17 cellular contexts compared by ENCODE assay signal in genomic region chr1:229217716-229218115, GRCh38. TPM values are rescaled to one million over a fixed set of nuclear protein-coding genes. Genes with fewer than 3 reads are reported as not detected.
DNase-seq lines count a peak whose midpoint lies in the region; ATAC-seq, FAIRE-seq and TF ChIP-seq lines count a peak whose summit lies in the region.
"Had no signal": no experiment of that assay in that cellular context is flagged by ENCODE, and none has a peak within 500 bp of the region (broad histone marks: within the 10 kb centered on the region; RNA-seq: fewer than 3 reads in every experiment).

No MANE protein-coding gene starts in this region.

- no peak for TF ChIP-seq RAD21 in SK-N-SH (IDR thresholded peaks at IDR 0.05; ENCODE audit: low read length)
- no peak for TF ChIP-seq RAD21 in K562 (CRISPR knock-in tag; conservative IDR thresholded peaks at IDR 0.05 in 1 of 2, IDR thresholded peaks at IDR 0.05 in 1 of 2)

- no peak overlapping the region for H3K27ac ChIP-seq in SK-N-SH (ENCODE audit: low read depth in 2 of 2, low read length in 1 of 2)
- no peak overlapping the region for H3K27ac ChIP-seq in K562 (ENCODE audit: extremely low read depth, low read depth, low read length)
- no peak overlapping the region for H3K27ac ChIP-seq in trophoblast cell (ENCODE audit: low read depth, low read length)
- H3K27ac ChIP-seq: SJCRH30, transverse colon, VCaP had no signal

- POLR2A ChIA-PET in SK-N-SH (lab: Yijun Ruan, JAX) (no interaction called here), K562 (lab: Yijun Ruan, JAX) (no interaction called here)

- CTCF ChIA-PET in SK-N-SH (lab: Yijun Ruan, JAX) (interaction anchor here (1.4 kb wide), 1 partner anchor 10 kb away, joined by 6 read pairs; no protein-coding TSS in a partner anchor), K562 (lab: Yijun Ruan, JAX; ENCODE audit: low intra/inter-chr PET ratio) (no interaction called here)

- H3K4me2 ChIP-seq in SK-N-SH (no peak overlapping the region), Loucy (ENCODE audit: low read depth, low read length, poor library complexity, severe bottlenecking) (no peak overlapping the region), K562 (ENCODE audit: insufficient read depth, low read length) (no peak overlapping the region), trophoblast cell (ENCODE audit: low read length) (no peak overlapping the region)

- H2BK12ac ChIP-seq in trophoblast cell (ENCODE audit: low read length), result peak overlapping the region; percentile 23

- DNase-seq in SK-N-SH, result no peak
- DNase-seq in K562 (ENCODE audit: extremely low read depth in 1 of 4, low spot score in 3 of 4), result peak in 1 of 4 experiments; percentile 37
- peak; percentile 77 for DNase-seq in trophoblast cell
- DNase-seq in hippocampal formation (lab: John Stamatoyannopoulos, UW), result no peak
- no peak for DNase-seq in NCI-H2196 treated with DMSO at 0.1 percent for 48 hours (lab: John Stamatoyannopoulos, UW; ENCODE audit: unreplicated experiment)
- no peak for DNase-seq in G401 (ENCODE audit: low spot score)
- DNase-seq: dermis blood vessel endothelial cell; HCEC 1CT; Kasumi-1; left ventricle myocardium superior; NCI-H2029 treated with DMSO at 0.1 percent for 48 hours; SJCRH30; stimulated activated CD4-positive, alpha-beta T cell treated with anti-CD3 and anti-CD28 coated beads, Interleukin-2, amount 100 ng/mL, for 48 hours; transverse colon had no signal

- H3F3A ChIP-seq in SK-N-SH (replicated peaks; ENCODE audit: insufficient read depth), result no peaks in the 10 kb centered on the region
- H3F3A ChIP-seq in Loucy (ENCODE audit: low read depth), result no peaks in the 10 kb centered on the region

- H3K18ac ChIP-seq in trophoblast cell (ENCODE audit: low read length), result peak overlapping the region; percentile 15

- H4K20me1 ChIP-seq in SK-N-SH (ENCODE audit: insufficient read depth) (no peaks in the 10 kb centered on the region), Loucy (ENCODE audit: insufficient read depth, low read length, poor library complexity, severe bottlenecking) (no peaks in the 10 kb centered on the region), K562 (replicated peaks; ENCODE audit: control insufficient read depth, insufficient read depth, low read length) (0 out of 2 replicates have a peak, but pooled peaks cover 3% of the 10 kb centered on the region)

- H2AK5ac ChIP-seq in trophoblast cell (ENCODE audit: low read length), result peak overlapping the region; percentile 34

- no peak overlapping the region for H3K4me3 ChIP-seq in SK-N-SH (ENCODE audit: low read depth in 2 of 2, low read length in 1 of 2)
- H3K4me3 ChIP-seq in Loucy (ENCODE audit: low read length, poor library complexity, severe bottlenecking), result no peak overlapping the region
- no peak overlapping the region for H3K4me3 ChIP-seq in K562
- no peak overlapping the region for H3K4me3 ChIP-seq in trophoblast cell (ENCODE audit: low read depth, low read length)
- H3K4me3 ChIP-seq: SJCRH30, transverse colon had no signal

- H3K9me1 ChIP-seq in K562 (ENCODE audit: control insufficient read depth, insufficient read depth, low read length), result peaks cover 3% of the 10 kb centered on the region

- no peaks in the 10 kb centered on the region for H3K27me3 ChIP-seq in SK-N-SH (ENCODE audit: insufficient read depth)
- H3K27me3 ChIP-seq in Loucy (ENCODE audit: insufficient read depth, low read length, poor library complexity, severe bottlenecking), result no peaks in the 10 kb centered on the region
- H3K27me3 ChIP-seq in K562 (ENCODE audit: control insufficient read depth in 2 of 2, insufficient read depth in 2 of 2, low read length in 2 of 2), result peaks cover 4 to 12% of the 10 kb centered on the region in 2 experiments
- no peaks in the 10 kb centered on the region for H3K27me3 ChIP-seq in trophoblast cell (ENCODE audit: insufficient read depth, low read length)
- H3K27me3 ChIP-seq: transverse colon had no signal

- H3K36me3 ChIP-seq in SK-N-SH (replicated peaks in 1 of 2; ENCODE audit: control insufficient read depth in 1 of 2, insufficient read depth in 2 of 2, low read length in 1 of 2) (no peaks in the 10 kb centered on the region), Loucy (ENCODE audit: insufficient read depth, low read length) (no peaks in the 10 kb centered on the region), K562 (ENCODE audit: control insufficient read depth, insufficient read depth, low read length) (no peaks in the 10 kb centered on the region), trophoblast cell (ENCODE audit: control insufficient read depth in 1 of 2, insufficient read depth in 2 of 2, low read length in 2 of 2) (no peaks in the 10 kb centered on the region)
- H3K36me3 ChIP-seq: SJCRH30, transverse colon had no signal

- BruUV-seq in K562 (replicated peaks; lab: Mats Ljungman, UMichigan), result no TSS peak

- H3K79me1 ChIP-seq in trophoblast cell (ENCODE audit: low read length), result peaks cover 5% of the 10 kb centered on the region

- no peak overlapping the region for H3K23ac ChIP-seq in trophoblast cell (ENCODE audit: low read length)

- H3K9ac ChIP-seq in SK-N-SH (no peak overlapping the region), Loucy (ENCODE audit: low read depth, low read length, poor library complexity, severe bottlenecking) (no peak overlapping the region), K562 (ENCODE audit: insufficient read depth in 1 of 2, low read depth in 2 of 2, low read length in 2 of 2) (no peak overlapping the region), trophoblast cell (ENCODE audit: low read length) (no peak overlapping the region)

- no peaks in the 10 kb centered on the region for H3K9me2 ChIP-seq in SK-N-SH
- no peaks in the 10 kb centered on the region; the same call in 1 of the 2 replicates for H3K9me2 ChIP-seq in Loucy (replicated peaks; ENCODE audit: low read depth, low read length)

- TF ChIP-seq POLR2A in K562 (conservative IDR thresholded peaks at IDR 0.05), result no peak

- no peak for TF ChIP-seq EP300 in SK-N-SH (IDR thresholded peaks at IDR 0.05; ENCODE audit: borderline replicate concordance in 1 of 2, low read depth in 1 of 2, low read length in 1 of 2)
- TF ChIP-seq EP300 in K562 (IDR thresholded peaks at IDR 0.05; ENCODE audit: low read length), result no peak

- H2BK5ac ChIP-seq in trophoblast cell (ENCODE audit: low read depth, low read length, poor library complexity), result no peak overlapping the region

- TF ChIP-seq CTCF in SK-N-SH (IDR thresholded peaks at IDR 0.05) (no peak; the same call in 1 of the 2 replicates), Loucy (conservative IDR thresholded peaks at IDR 0.05; ENCODE audit: low read length) (peak; percentile 16; the same call in 1 of the 2 replicates), K562 (IDR thresholded peaks at IDR 0.05 in 2 of 3, conservative IDR thresholded peaks at IDR 0.05 in 1 of 3; ENCODE audit: insufficient read depth in 2 of 3, low read depth in 1 of 3, low read length in 3 of 3) (peak; percentile 33 to 44 (median 42); a peak in 5 of 6 replicates)

- H4K8ac ChIP-seq in trophoblast cell (ENCODE audit: low read depth, low read length), result peak overlapping the region; percentile 11

- H3K9me3 ChIP-seq in SK-N-SH (no peaks in the 10 kb centered on the region), Loucy (ENCODE audit: insufficient read depth, low read depth, low read length) (no peaks in the 10 kb centered on the region), K562 (replicated peaks; ENCODE audit: control insufficient read depth, insufficient read depth, low read depth, low read length) (no peaks in the 10 kb centered on the region), trophoblast cell (ENCODE audit: insufficient read depth, low read depth, low read length) (no peaks in the 10 kb centered on the region)
- H3K9me3 ChIP-seq: SJCRH30, transverse colon had no signal

- peak overlapping the region; percentile 7 for H3K14ac ChIP-seq in trophoblast cell (ENCODE audit: low read length)

- ATAC-seq in SK-N-SH treated with all-trans-retinoic acid at 6 μM for 48 hours (peak; percentile 58), K562 (peak; percentile 93)
- ATAC-seq: left ventricle myocardium superior had no signal

- H3K4ac ChIP-seq in trophoblast cell (ENCODE audit: low read depth, low read length), result no peak overlapping the region

- H4K91ac ChIP-seq in trophoblast cell (ENCODE audit: low read depth, low read length), result peak overlapping the region; percentile 29

- FAIRE-seq in K562 (lab: Jason Lieb, UNC), result peak; percentile 77

- H2AFZ ChIP-seq in SK-N-SH (ENCODE audit: low read depth), result no peak overlapping the region
- no peak overlapping the region for H2AFZ ChIP-seq in Loucy (ENCODE audit: low read length)
- no peak overlapping the region for H2AFZ ChIP-seq in K562 (ENCODE audit: low read depth, low read length)
- no peak overlapping the region for H2AFZ ChIP-seq in trophoblast cell (ENCODE audit: insufficient read depth, low read length, poor library complexity)

- in situ Hi-C loops in K562 (cut with MboI), result no loop called here
- in situ Hi-C loops in G401 (cut with HindIII; ENCODE audit: low sequenced_read_pairs), result no loop called here

- no peak overlapping the region for H2BK120ac ChIP-seq in trophoblast cell (ENCODE audit: insufficient read depth, low read length, poor library complexity)

- H3K79me2 ChIP-seq in SK-N-SH (ENCODE audit: insufficient read depth) (no peaks in the 10 kb centered on the region), Loucy (ENCODE audit: insufficient read depth, low read length) (no peaks in the 10 kb centered on the region), K562 (ENCODE audit: control insufficient read depth, insufficient read depth, low read length) (no peaks in the 10 kb centered on the region), trophoblast cell (ENCODE audit: control insufficient read depth, insufficient read depth, low read length, poor library complexity) (no peaks in the 10 kb centered on the region)

- H4K12ac ChIP-seq in trophoblast cell (ENCODE audit: low read depth, low read length), result no peak overlapping the region

- H3K4me1 ChIP-seq in SK-N-SH (ENCODE audit: control insufficient read depth in 1 of 2, insufficient read depth in 2 of 2, low read depth in 1 of 2, low read length in 1 of 2), result peaks cover 0 to 2% of the 10 kb centered on the region in 2 experiments; a peak in 1 of 4 replicates
- no peaks in the 10 kb centered on the region for H3K4me1 ChIP-seq in Loucy (ENCODE audit: insufficient read depth, low read length, poor library complexity, severe bottlenecking)
- H3K4me1 ChIP-seq in K562 (replicated peaks in 1 of 2; ENCODE audit: control insufficient read depth in 2 of 2, insufficient read depth in 2 of 2, low read length in 2 of 2), result no peaks in the 10 kb centered on the region
- peaks cover 5 to 11% of the 10 kb centered on the region in 2 experiments for H3K4me1 ChIP-seq in trophoblast cell (ENCODE audit: control insufficient read depth in 1 of 2, insufficient read depth in 2 of 2, low read length in 2 of 2)

- 54% methylated on average over 8 of the region's 8 CpGs for WGBS in SK-N-SH (ENCODE audit: low lambda C conversion rate)
- WGBS in K562 (ENCODE audit: insufficient coverage, low coverage, missing lambda C conversion rate), result 0% methylated on average over 8 of the region's 8 CpGs
- no CpG with 5 or more reads among the region's 8 CpGs for WGBS in trophoblast cell (ENCODE audit: extremely low coverage, insufficient coverage, insufficient read length)

- intact Hi-C loops in K562 (cut with micrococcal nuclease), result no loop called here

RNA-seq across cellular contexts. Expression of gene RAB4A, which starts 53.2 kb away (rescaled TPM):
- polyA plus RNA-seq in SK-N-SH (2012; rRNA removed), result 25.5 and 28.1 TPM in 2 replicates
- 40.5 and 50.1 TPM in 2 replicates for polyA plus RNA-seq in SK-N-SH (2012; cell fraction: cytosol; rRNA removed)
- polyA plus RNA-seq in SK-N-SH (2012; cell fraction: nucleus; rRNA removed), result 12.4 and 13.2 TPM in 2 replicates
- 13.9 and 34.5 TPM in 2 replicates for total RNA-seq in K562 (2011; cell fraction: chromatin; rRNA removed; ENCODE audit: low replicate concordance)
- 7.4 and 7.8 TPM in 2 replicates for total RNA-seq in K562 (2011; cell fraction: nucleolus; rRNA removed)
- total RNA-seq in K562 (2011; cell fraction: nucleoplasm; rRNA removed), result 17.1 and 34.4 TPM in 2 replicates
- total RNA-seq in K562 (2014; rRNA removed), result 33.4 and 58.5 TPM in 2 replicates
- 23.9 and 28.3 TPM in 2 replicates for total RNA-seq in K562 (2014; rRNA removed; fragmentation: Illumina TruSeq; extraction: Trizol)
- total RNA-seq in K562 (2015; rRNA removed; fragmentation: Illumina TruSeq; extraction: Trizol), result 21.9 and 23.2 TPM in 2 replicates
- total RNA-seq in K562 (2021), result 61.0 and 68.3 TPM in 2 replicates
- polyA plus RNA-seq in K562 (2011; rRNA removed), result 33.8 and 35.1 TPM in 2 replicates
- 11.7 and 19.5 TPM in 2 replicates for polyA plus RNA-seq in K562 (2011; cell fraction: cytosol; rRNA removed)
- polyA plus RNA-seq in K562 (2011; cell fraction: nucleus; rRNA removed), result 13.1 and 14.0 TPM in 2 replicates
- polyA plus RNA-seq in K562 (2012), result 29.8 and 40.1 TPM in 2 replicates
- 20.9 and 26.7 TPM in 2 replicates for polyA plus RNA-seq in K562 (2014; fragmentation: Illumina TruSeq; extraction: Trizol)
- 1 to 10 TPM; 8.3 to 9.7 TPM for polyA plus RNA-seq in K562 (2014; fragmentation: Nextera tagmentation; extraction: Ambion mirVana)
- 36.0 and 55.2 TPM in 2 replicates for polyA plus RNA-seq in K562 (2014; rRNA removed)
- polyA minus RNA-seq in K562 (2011; rRNA and poly(A)+ RNA removed), result 13.8 and 18.0 TPM in 2 replicates
- 7.9 and 8.5 TPM in 2 replicates for polyA minus RNA-seq in K562 (2011; cell fraction: cytosol; rRNA and poly(A)+ RNA removed)
- polyA minus RNA-seq in K562 (2011; cell fraction: nucleus; rRNA and poly(A)+ RNA removed), result 10.8 and 11.4 TPM in 2 replicates
- 22.0 and 24.9 TPM in 2 replicates for polyA plus RNA-seq in trophoblast cell (2013)
- 78.3 and 99.2 TPM in 2 replicates for total RNA-seq in G401 (2014; rRNA removed; shearing (Covaris generic))

Comparison
In these comparisons a context has a peak if more than half of its experiments do, and no peak if none do; other contexts are left out.
1. DNase-seq: peak in trophoblast cell (2 of 2); none in SK-N-SH (single experiment), hippocampal formation (0 of 2), NCI-H2196 treated with DMSO at 0.1 percent for 48 hours (single experiment) and G401 (single experiment).